8 cellular contexts compared by ENCODE assay signal in genomic region chr1:233543338-233544255, GRCh38.
DNase-seq lines count a peak whose midpoint lies in the region; ATAC-seq, FAIRE-seq and TF ChIP-seq lines count a peak whose summit lies in the region.

No MANE protein-coding gene starts in this region.

- intact Hi-C loops in endothelial cell of umbilical vein (cut with micrococcal nuclease): no loop called here

- H3K4me1 ChIP-seq in endothelial cell of umbilical vein (ENCODE audit: control insufficient read depth, extremely low read depth, insufficient read depth, low read length): no peaks in the 10 kb centered on the region

- no peak overlapping the region for H3K9ac ChIP-seq in endothelial cell of umbilical vein (replicated peaks; ENCODE audit: extremely low read depth, insufficient read depth, low read length)

- no peak overlapping the region for H3K4me3 ChIP-seq in endothelial cell of umbilical vein (replicated peaks in 1 of 3; ENCODE audit: insufficient read depth in 1 of 3, low read depth in 1 of 3, low read length in 3 of 3)

- no peak overlapping the region for H2AFZ ChIP-seq in endothelial cell of umbilical vein (ENCODE audit: low read depth, low read length)

- ATAC-seq in omental fat pad (ENCODE audit: low FRiP score): peak; percentile 100
- ATAC-seq in HG03442 (IDR thresholded peaks at IDR 0.05; ENCODE audit: unreplicated experiment): no peak

- no peak overlapping the region for H3K4me2 ChIP-seq in endothelial cell of umbilical vein (ENCODE audit: insufficient read depth, low read length)

- no peak for TF ChIP-seq POLR2A in endothelial cell of umbilical vein (IDR thresholded peaks at IDR 0.05; ENCODE audit: low read depth, low read length)

- no peaks in the 10 kb centered on the region for H4K20me1 ChIP-seq in endothelial cell of umbilical vein (replicated peaks; ENCODE audit: control insufficient read depth, extremely low read depth, insufficient read depth, low read length)

- H3K27me3 ChIP-seq in endothelial cell of umbilical vein (ENCODE audit: control insufficient read depth in 2 of 2, insufficient read depth in 2 of 2, low read length in 2 of 2): no peaks in the 10 kb centered on the region

- no peaks in the 10 kb centered on the region for H3K79me2 ChIP-seq in endothelial cell of umbilical vein (ENCODE audit: control insufficient read depth, insufficient read depth, low read length)

- TF ChIP-seq CTCF in endothelial cell of umbilical vein (IDR thresholded peaks at IDR 0.05; ENCODE audit: extremely low read depth in 1 of 2, insufficient read depth in 1 of 2, low read depth in 1 of 2, low read length in 2 of 2): no peak
- TF ChIP-seq CTCF in omental fat pad (IDR thresholded peaks at IDR 0.05): no peak

- peak; percentile 96 for DNase-seq in Daoy (ENCODE audit: low read depth)
- DNase-seq in NCI-H2227 (lab: John Stamatoyannopoulos, UW; ENCODE audit: unreplicated experiment): peak; percentile 34
- no peak for DNase-seq in endothelial cell of umbilical vein (ENCODE audit: low read depth, low spot score)
- no peak for DNase-seq in omental fat pad (ENCODE audit: low spot score)
- DNase-seq in stimulated activated CD4-positive, alpha-beta T cell treated with anti-CD3 and anti-CD28 coated beads, Interleukin-4, amount 100 ng/mL, for 1 hour: no peak
- no peak for DNase-seq in NCI-H1048 (lab: John Stamatoyannopoulos, UW)
- no peak for DNase-seq in ecto neural progenitor cell (ENCODE audit: low spot score)

- dilution Hi-C loops in endothelial cell of umbilical vein (cut with MboI; ENCODE audit: extremely low pct_ligation_motif_present, low sequenced_read_pairs): no loop called here

- BruUV-seq in endothelial cell of umbilical vein (replicated peaks; lab: Mats Ljungman, UMichigan): no TSS peak

- H3K36me3 ChIP-seq in endothelial cell of umbilical vein (ENCODE audit: control insufficient read depth in 2 of 2, extremely low read depth in 1 of 2, insufficient read depth in 2 of 2, low read length in 2 of 2): no peaks in the 10 kb centered on the region

- CTCF ChIA-PET in endothelial cell of umbilical vein (lab: Charles Lee): no interaction called here

- H3K9me3 ChIP-seq in endothelial cell of umbilical vein (replicated peaks; ENCODE audit: control insufficient read depth, insufficient read depth, low read length): no peaks in the 10 kb centered on the region

- no peak for FAIRE-seq in endothelial cell of umbilical vein (lab: Jason Lieb, UNC)

- no peak overlapping the region for H3K27ac ChIP-seq in endothelial cell of umbilical vein (ENCODE audit: insufficient read depth, low read depth, low read length)

- POLR2A ChIA-PET in endothelial cell of umbilical vein (lab: Charles Lee): no interaction called here

- H3K9me1 ChIP-seq in endothelial cell of umbilical vein (replicated peaks; ENCODE audit: control insufficient read depth, extremely low read depth, insufficient read depth, low read length): no peaks in the 10 kb centered on the region

TF ChIP-seq in endothelial cell of umbilical vein, 7 proteins besides CTCF, POLR2A, EP300 and RAD21:
- TF ChIP-seq POLR2AphosphoS5 (IDR thresholded peaks at IDR 0.05; ENCODE audit: insufficient read depth, low read depth, low read length) (no peak), EZH2 (IDR thresholded peaks at IDR 0.05; ENCODE audit: borderline replicate concordance, low read depth, low read length, severe bottlenecking) (no peak), MYC (IDR thresholded peaks at IDR 0.05; ENCODE audit: low read depth, low read length) (no peak), MAX (IDR thresholded peaks at IDR 0.05; ENCODE audit: insufficient read depth, insufficient read length) (no peak), JUN (IDR thresholded peaks at IDR 0.05; ENCODE audit: borderline replicate concordance, insufficient read depth, insufficient read length, low read depth) (peak; percentile 5), FOS (IDR thresholded peaks at IDR 0.05; ENCODE audit: borderline replicate concordance, insufficient read depth, low read length) (no peak), GATA2 (IDR thresholded peaks at IDR 0.05; ENCODE audit: insufficient read depth, insufficient read length, low read depth, low read length) (no peak)
TF ChIP-seq in endothelial cell of umbilical vein: peak in this region for 1.

Comparison
In these comparisons a context has a peak if more than half of its experiments do, and no peak if none do; other contexts are left out.
1. DNase-seq: peak in Daoy (single experiment) and NCI-H2227 (single experiment); none in endothelial cell of umbilical vein (single experiment), omental fat pad (single experiment), stimulated activated CD4-positive, alpha-beta T cell treated with anti-CD3 and anti-CD28 coated beads, Interleukin-4, amount 100 ng/mL, for 1 hour (single experiment), NCI-H1048 (single experiment) and ecto neural progenitor cell (single experiment).